8 cellular contexts compared by ENCODE assay signal in genomic region chr14:91372680-91373495, GRCh38. TPM values are rescaled to one million over a fixed set of nuclear protein-coding genes. Genes with fewer than 3 reads are reported as not detected.
DNase-seq lines count a peak whose midpoint lies in the region; ATAC-seq and TF ChIP-seq lines count a peak whose summit lies in the region.

No MANE protein-coding gene starts in this region.

- POLR2A ChIA-PET in HEK293 (lab: Yijun Ruan, JAX) = no interaction called here

- H3K27me3 ChIP-seq in upper lobe of left lung = no peaks in the 10 kb centered on the region

- ATAC-seq in activated naive CD4-positive, alpha-beta T cell treated with anti-CD3 and anti-CD28 coated beads, Interleukin-2, amount 50 U/mL, for 72 hours = peak; percentile 40 to 46
- no peak for ATAC-seq in upper lobe of left lung (ENCODE audit: low FRiP score in 2 of 2)

- peaks cover 0 to 6% of the 10 kb centered on the region in 2 donors for H3K36me3 Mint-ChIP-seq in activated naive CD4-positive, alpha-beta T cell treated with anti-CD3 and anti-CD28 coated beads, Interleukin-2, amount 50 U/mL, for 72 hours

- TF ChIP-seq POLR2A in upper lobe of left lung (IDR thresholded peaks at IDR 0.05) = no peak

- DNase-seq in NCI-H1694 (lab: John Stamatoyannopoulos, UW) (peak; percentile 18), upper lobe of left lung (no peak), ecto neural progenitor cell (ENCODE audit: low spot score) (no peak), anterior cingulate cortex (lab: John Stamatoyannopoulos, UW) (no peak), SIG-M5 (lab: John Stamatoyannopoulos, UW) (no peak)
- DNase-seq in activated naive CD4-positive, alpha-beta T cell treated with anti-CD3 and anti-CD28 coated beads, Interleukin-2, amount 50 U/mL, for 72 hours (ENCODE audit: low spot score in 2 of 2) = no peak

- H3K9me3 ChIP-seq in HEK293 (ENCODE audit: control insufficient read depth, insufficient read depth, low read depth, low read length) (no peaks in the 10 kb centered on the region), upper lobe of left lung (no peaks in the 10 kb centered on the region)

- H3K36me3 ChIP-seq in HEK293 (ENCODE audit: control insufficient read depth in 2 of 2, insufficient read depth in 1 of 2, low read length in 2 of 2) (no peaks in the 10 kb centered on the region), upper lobe of left lung (no peaks in the 10 kb centered on the region)

- 24 to 47% methylated on average over 8 to 17 of the region's 17 CpGs for WGBS in upper lobe of left lung, 2 donors

- TF ChIP-seq EP300 in upper lobe of left lung (IDR thresholded peaks at IDR 0.05) = no peak

- H3K4me3 ChIP-seq in GM12875 (ENCODE audit: low read depth, low read length) = peak overlapping the region; percentile 33
- H3K4me3 ChIP-seq in HEK293 (ENCODE audit: low read depth, low read length) = no peak overlapping the region
- no peak overlapping the region for H3K4me3 ChIP-seq in upper lobe of left lung

- TF ChIP-seq CTCF in GM12875 (IDR thresholded peaks at IDR 0.05; ENCODE audit: borderline replicate concordance, insufficient read depth, low read depth, low read length) (no peak), HEK293 (tag by site-specific recombination; IDR thresholded peaks at IDR 0.05) (no peak), upper lobe of left lung (IDR thresholded peaks at IDR 0.05) (no peak)

- H3K4me1 ChIP-seq in HEK293 (ENCODE audit: control insufficient read depth, insufficient read depth, low read length) = peaks cover 36% of the 10 kb centered on the region
- peaks cover 63 to 96% (median 86%) of the 10 kb centered on the region in 4 donors for H3K4me1 ChIP-seq in upper lobe of left lung

- H3K27ac Mint-ChIP-seq in activated naive CD4-positive, alpha-beta T cell treated with anti-CD3 and anti-CD28 coated beads, Interleukin-2, amount 50 U/mL, for 72 hours = peak overlapping the region; percentile 73 to 92

- no peak overlapping the region for H3K27ac ChIP-seq in HEK293 (ENCODE audit: extremely low read depth, low read depth, low read length)
- H3K27ac ChIP-seq in upper lobe of left lung = peak overlapping the region in 3 of 4 donors; percentile 48 to 70 (median 54)

- H3K9me3 Mint-ChIP-seq in activated naive CD4-positive, alpha-beta T cell treated with anti-CD3 and anti-CD28 coated beads, Interleukin-2, amount 50 U/mL, for 72 hours = no peaks in the 10 kb centered on the region

- CTCF ChIA-PET in HEK293 (lab: Yijun Ruan, JAX) = no interaction called here

TF ChIP-seq in HEK293, 187 proteins besides CTCF, POLR2A, EP300 and RAD21:
- no peak for TF ChIP-seq ZNF704 (tag by site-specific recombination; IDR thresholded peaks at IDR 0.05)
- TF ChIP-seq ZNF26 (tag by site-specific recombination; IDR thresholded peaks at IDR 0.05) = no peak
- TF ChIP-seq ZNF518A (tag by site-specific recombination; conservative IDR thresholded peaks at IDR 0.05; ENCODE audit: low read depth) = no peak
- TF ChIP-seq ZIC2 (tag by site-specific recombination; IDR thresholded peaks at IDR 0.05) = peak; percentile 98
- TF ChIP-seq ZNF19 (tag by site-specific recombination; IDR thresholded peaks at IDR 0.05; ENCODE audit: low read depth) = no peak
- peak; percentile 87 for TF ChIP-seq GLIS1 (tag by site-specific recombination; IDR thresholded peaks at IDR 0.05)
- 0 out of 2 replicates have a peak, but pooled peaks have one; percentile 30 for TF ChIP-seq ZNF600 (tag by site-specific recombination; IDR thresholded peaks at IDR 0.05)
- TF ChIP-seq ZNF837 (tag by site-specific recombination; IDR thresholded peaks at IDR 0.05) = no peak
- TF ChIP-seq ZNF791 (tag by site-specific recombination; IDR thresholded peaks at IDR 0.05) = no peak
- 0 out of 2 replicates have a peak, but pooled peaks have one; percentile 53 for TF ChIP-seq OSR2 (tag by site-specific recombination; IDR thresholded peaks at IDR 0.05)

RNA-seq across cellular contexts. Expression of gene CCDC88C, which starts 44.7 kb away (rescaled TPM):
- total RNA-seq in activated naive CD4-positive, alpha-beta T cell treated with anti-CD3 and anti-CD28 coated beads, Interleukin-2, amount 50 U/mL, for 72 hours = 100 to 1,000 TPM in 1 of 2 donors, 10 to 100 TPM in 1; 98.8 to 113 TPM
- 100 to 1,000 TPM in 1 of 6 donors, 10 to 100 TPM in 5; 33.1 to 119 (median 54.5) TPM for total RNA-seq in upper lobe of left lung

Comparison
In these comparisons a context has a peak if more than half of its experiments do, and no peak if none do; other contexts are left out.
1. ATAC-seq: peak in activated naive CD4-positive, alpha-beta T cell treated with anti-CD3 and anti-CD28 coated beads, Interleukin-2, amount 50 U/mL, for 72 hours (2 of 2); none in upper lobe of left lung (0 of 2).